Comparison of ENCODE assay signal across 8 cellular contexts in genomic region chr22:30649430-30650007, GRCh38. TPM values are rescaled to one million over a fixed set of nuclear protein-coding genes. Genes with fewer than 3 reads are reported as not detected.
DNase-seq lines count a peak whose midpoint lies in the region; ATAC-seq and TF ChIP-seq lines count a peak whose summit lies in the region.

No MANE protein-coding gene starts in this region.

- no peaks in the 10 kb centered on the region for H3K4me1 Mint-ChIP-seq in mesothelial cell of epicardium

- no peak overlapping the region for H3K4me3 ChIP-seq in choroid plexus epithelial cell (ENCODE audit: low read depth, low read length)

- TF ChIP-seq CTCF in choroid plexus epithelial cell (conservative IDR thresholded peaks at IDR 0.05; ENCODE audit: low read depth, low read length): peak; percentile 11
- no peak for TF ChIP-seq CTCF in mesothelial cell of epicardium (IDR thresholded peaks at IDR 0.05; ENCODE audit: unreplicated experiment)

- H3K27me3 Mint-ChIP-seq in mesothelial cell of epicardium (ENCODE audit: low read depth): no peaks in the 10 kb centered on the region

- no peaks in the 10 kb centered on the region for H3K9me3 Mint-ChIP-seq in mesothelial cell of epicardium

- DNase-seq in GM03348 (ENCODE audit: low spot score) (peak; percentile 78), HPDE6-E6E7 (ENCODE audit: extremely low spot score) (peak; percentile 98), choroid plexus epithelial cell (ENCODE audit: low read depth) (peak; percentile 62), occipital lobe (lab: John Stamatoyannopoulos, UW) (peak; percentile 19), mesothelial cell of epicardium (ENCODE audit: low spot score in 2 of 2, unreplicated experiment in 2 of 2) (no peak), NCI-H524 treated with DMSO at 0.1 percent for 48 hours (lab: John Stamatoyannopoulos, UW) (no peak)
- DNase-seq in activated CD4-positive, alpha-beta T cell treated with anti-CD3 and anti-CD28 coated beads for 24 hours (ENCODE audit: low read depth in 2 of 2): peak; percentile 78 to 81

- H3K36me3 Mint-ChIP-seq in mesothelial cell of epicardium: no peaks in the 10 kb centered on the region

- H3K27ac Mint-ChIP-seq in mesothelial cell of epicardium: no peak overlapping the region

- no peak for ATAC-seq in HG02642 (IDR thresholded peaks at IDR 0.05; ENCODE audit: poor library complexity, unreplicated experiment)

- no peak overlapping the region for H3K4me3 Mint-ChIP-seq in mesothelial cell of epicardium

RNA-seq across cellular contexts. Expression of gene SLC35E4, which starts 13.9 kb away (rescaled TPM):
- total RNA-seq in occipital lobe (5.5 TPM), mesothelial cell of epicardium (4.1 to 4.3 TPM (median 4.1 TPM) in 3 replicates)

RNA-seq across cellular contexts. Expression of gene DUSP18, which starts 18.2 kb away (rescaled TPM):
- total RNA-seq in occipital lobe: 22.9 TPM
- total RNA-seq in mesothelial cell of epicardium: 5.8 to 6.7 TPM (median 6.2 TPM) in 3 replicates

RNA-seq across cellular contexts. Expression of gene TCN2, which starts 42.5 kb away (rescaled TPM):
- total RNA-seq in occipital lobe (8.4 TPM), mesothelial cell of epicardium (15.3 to 15.5 TPM (median 15.4 TPM) in 3 replicates)

RNA-seq across cellular contexts. Expression of gene OSBP2, which starts 45.2 kb away (rescaled TPM):
- total RNA-seq in occipital lobe: 27.0 TPM
- total RNA-seq in mesothelial cell of epicardium: 13.0 to 15.8 TPM (median 15.8 TPM) in 3 replicates

RNA-seq across cellular contexts. Expression of gene PES1, which starts 57.8 kb away (rescaled TPM):
- 41.3 TPM for total RNA-seq in occipital lobe
- 66.5 to 68.2 TPM (median 68.1 TPM) in 3 replicates for total RNA-seq in mesothelial cell of epicardium

Comparison
In these comparisons a context has a peak if more than half of its experiments do, and no peak if none do; other contexts are left out.
1. DNase-seq: peak in GM03348 (single experiment), HPDE6-E6E7 (single experiment), activated CD4-positive, alpha-beta T cell treated with anti-CD3 and anti-CD28 coated beads for 24 hours (2 of 2), choroid plexus epithelial cell (single experiment) and occipital lobe (single experiment); none in mesothelial cell of epicardium (0 of 2) and NCI-H524 treated with DMSO at 0.1 percent for 48 hours (single experiment).